ENCODE assay signal across 24 cellular contexts in the genomic region with DNA sequence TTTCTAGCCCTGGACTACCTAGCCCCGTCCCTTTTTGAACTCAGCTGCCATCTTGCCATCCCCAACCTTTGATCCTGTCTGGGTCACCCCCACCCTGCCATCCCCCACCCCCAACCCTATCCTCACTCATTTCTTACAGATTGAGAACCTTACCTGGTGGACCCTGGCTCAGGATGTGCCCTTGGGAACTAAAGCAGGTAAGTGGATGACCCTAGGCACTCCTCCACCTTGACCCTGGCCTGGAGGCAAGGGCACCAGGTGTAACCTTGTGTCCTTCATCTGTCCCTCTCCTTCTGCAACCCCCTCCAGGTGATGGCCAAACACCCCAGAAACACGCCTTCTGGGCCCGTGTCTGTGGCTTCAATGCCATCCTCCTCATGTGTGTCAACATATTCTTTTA. TPM values are rescaled to one million over a fixed set of nuclear protein-coding genes. Genes with fewer than 3 reads are reported as not detected.
DNase-seq lines count a peak whose midpoint lies in the region; ATAC-seq lines count a peak whose summit lies in the region.
"Had no signal": no experiment of that assay in that cellular context is flagged by ENCODE, and none has a peak within 500 bp of the region (broad histone marks: within the 10 kb centered on the region; RNA-seq: fewer than 3 reads in every experiment).

No MANE protein-coding gene starts in this region.

- intact Hi-C loops in naive thymus-derived CD4-positive, alpha-beta T cell (cut with micrococcal nuclease), result no loop called here

- no peaks in the 10 kb centered on the region for H3K27me3 Mint-ChIP-seq in activated CD4-positive, alpha-beta T cell treated with anti-CD3 and anti-CD28 coated beads, Interleukin-2, amount 10 ng/mL, durations not matched to agents 7 days and 5 days
- H3K27me3 Mint-ChIP-seq in CD4-positive, CD25-positive, alpha-beta regulatory T cell, result no peaks in the 10 kb centered on the region
- H3K27me3 Mint-ChIP-seq in central memory CD8-positive, alpha-beta T cell, result peaks cover 19% of the 10 kb centered on the region
- H3K27me3 Mint-ChIP-seq in naive thymus-derived CD4-positive, alpha-beta T cell, result no peaks in the 10 kb centered on the region
- H3K27me3 Mint-ChIP-seq: activated naive CD8-positive, alpha-beta T cell treated with anti-CD3 and anti-CD28 coated beads, Interleukin-2, amount 10 ng/mL, durations not matched to agents 7 days and 5 days; type B pancreatic cell had no signal

- no peaks in the 10 kb centered on the region for H3K27me3 ChIP-seq in CD4-positive, CD25-positive, alpha-beta regulatory T cell (ENCODE audit: control insufficient read depth, insufficient read depth, low read length)
- H3K27me3 ChIP-seq in naive thymus-derived CD4-positive, alpha-beta T cell (ENCODE audit: control insufficient read depth in 2 of 2, insufficient read depth in 2 of 2, low read length in 2 of 2), result no peaks in the 10 kb centered on the region

- peaks cover 8% of the 10 kb centered on the region for H3K4me1 ChIP-seq in CD4-positive, CD25-positive, alpha-beta regulatory T cell (ENCODE audit: control insufficient read depth, insufficient read depth, low read length, poor library complexity, severe bottlenecking)
- peaks cover 0 to 14% of the 10 kb centered on the region in 2 donors for H3K4me1 ChIP-seq in naive thymus-derived CD4-positive, alpha-beta T cell (ENCODE audit: control insufficient read depth in 2 of 2, insufficient read depth in 2 of 2, low read length in 2 of 2)

- H3K4me3 Mint-ChIP-seq in activated CD4-positive, alpha-beta T cell treated with anti-CD3 and anti-CD28 coated beads, Interleukin-2, amount 10 ng/mL, durations not matched to agents 7 days and 5 days, result no peak overlapping the region
- no peak overlapping the region for H3K4me3 Mint-ChIP-seq in CD4-positive, CD25-positive, alpha-beta regulatory T cell
- H3K4me3 Mint-ChIP-seq in central memory CD8-positive, alpha-beta T cell, result no peak overlapping the region
- no peak overlapping the region for H3K4me3 Mint-ChIP-seq in naive thymus-derived CD4-positive, alpha-beta T cell
- H3K4me3 Mint-ChIP-seq: activated naive CD8-positive, alpha-beta T cell treated with anti-CD3 and anti-CD28 coated beads, Interleukin-2, amount 10 ng/mL, durations not matched to agents 7 days and 5 days; activated T-cell treated with anti-CD3 and anti-CD28 coated beads, Interleukin-2, amount 50 U/mL, for 72 hours; GM23338; type B pancreatic cell had no signal

- H3K36me3 Mint-ChIP-seq in activated CD4-positive, alpha-beta T cell treated with anti-CD3 and anti-CD28 coated beads, Interleukin-2, amount 10 ng/mL, durations not matched to agents 7 days and 5 days (ENCODE audit: low read depth), result peaks cover 31% of the 10 kb centered on the region
- peaks cover 14% of the 10 kb centered on the region for H3K36me3 Mint-ChIP-seq in CD4-positive, CD25-positive, alpha-beta regulatory T cell
- H3K36me3 Mint-ChIP-seq in central memory CD8-positive, alpha-beta T cell (ENCODE audit: insufficient read depth), result peaks cover 2% of the 10 kb centered on the region
- H3K36me3 Mint-ChIP-seq in naive thymus-derived CD4-positive, alpha-beta T cell, result peaks cover 0 to 17% (median 9%) of the 10 kb centered on the region in 5 donors
- H3K36me3 Mint-ChIP-seq: type B pancreatic cell had no signal

- H3K27ac Mint-ChIP-seq in activated CD4-positive, alpha-beta T cell treated with anti-CD3 and anti-CD28 coated beads, Interleukin-2, amount 10 ng/mL, durations not matched to agents 7 days and 5 days, result peak overlapping the region; percentile 36
- peak overlapping the region in 2 of 3 donors; percentile 20 to 80 for H3K27ac Mint-ChIP-seq in CD4-positive, CD25-positive, alpha-beta regulatory T cell
- H3K27ac Mint-ChIP-seq in central memory CD8-positive, alpha-beta T cell (ENCODE audit: low read depth), result peak overlapping the region; percentile 42
- H3K27ac Mint-ChIP-seq in naive thymus-derived CD4-positive, alpha-beta T cell, result peak overlapping the region in 5 of 9 donors; percentile 15 to 78 (median 70)
- H3K27ac Mint-ChIP-seq: activated naive CD8-positive, alpha-beta T cell treated with anti-CD3 and anti-CD28 coated beads, Interleukin-2, amount 10 ng/mL, durations not matched to agents 7 days and 5 days; activated T-cell treated with anti-CD3 and anti-CD28 coated beads, Interleukin-2, amount 50 U/mL, for 72 hours; GM23338; type B pancreatic cell had no signal

- POLR2A ChIA-PET in activated CD4-positive, alpha-beta T cell treated with anti-CD3 and anti-CD28 coated beads, Interleukin-2, amount 10 ng/mL, durations not matched to agents 7 days and 5 days (lab: Charles Lee), result no interaction called here
- POLR2A ChIA-PET in naive thymus-derived CD4-positive, alpha-beta T cell (lab: Charles Lee), result no interaction called here

- CTCF ChIA-PET in activated CD4-positive, alpha-beta T cell treated with anti-CD3 and anti-CD28 coated beads, Interleukin-2, amount 10 ng/mL, durations not matched to agents 7 days and 5 days (lab: Charles Lee), result interaction anchor here (0.8 kb wide), 1 partner anchor 22 kb away, joined by 3 read pairs; no protein-coding TSS in a partner anchor
- CTCF ChIA-PET in naive thymus-derived CD4-positive, alpha-beta T cell (lab: Charles Lee), result no interaction called here

- H3K9me3 ChIP-seq in CD4-positive, CD25-positive, alpha-beta regulatory T cell (ENCODE audit: control insufficient read depth in 2 of 2, low read length in 2 of 2), result no peaks in the 10 kb centered on the region
- H3K9me3 ChIP-seq in naive thymus-derived CD4-positive, alpha-beta T cell (ENCODE audit: control insufficient read depth in 2 of 3, low read length in 3 of 3), result no peaks in the 10 kb centered on the region

- no peak for DNase-seq in activated CD4-positive, alpha-beta T cell treated with anti-CD3 and anti-CD28 coated beads, Interleukin-2, amount 10 ng/mL, durations not matched to agents 7 days and 5 days
- no peak for DNase-seq in activated CD4-positive, alpha-beta T cell treated with anti-CD3 and anti-CD28 coated beads for 4 hours
- DNase-seq in CD4-positive, CD25-positive, alpha-beta regulatory T cell, result no peak
- no peak for DNase-seq in central memory CD8-positive, alpha-beta T cell (ENCODE audit: low spot score in 2 of 2)
- peak in 1 of 9 donors; percentile 2 for DNase-seq in naive thymus-derived CD4-positive, alpha-beta T cell
- DNase-seq in NCI-H345 (lab: John Stamatoyannopoulos, UW) (no peak), iPS-NIHi11 (ENCODE audit: low spot score) (no peak), DMS 273 treated with DMSO at 0.1 percent for 48 hours (lab: John Stamatoyannopoulos, UW) (no peak)
- DNase-seq: activated CD4-positive, CD25-positive, alpha-beta regulatory T cell treated with anti-CD3 and anti-CD28 coated beads, Interleukin-2, amount 50 U/mL, for 72 hours; activated naive CD8-positive, alpha-beta T cell treated with anti-CD3 and anti-CD28 coated beads, Interleukin-2, amount 10 ng/mL, durations not matched to agents 7 days and 5 days; activated T-cell treated with anti-CD3 and anti-CD28 coated beads, Interleukin-2, amount 50 U/mL, for 72 hours; central memory CD4-positive, alpha-beta T cell; GDM1; mammary epithelial cell; NCI-H2029 treated with DMSO at 0.1 percent for 48 hours; NCI-H226; NCI-H774 had no signal

- peaks cover 6% of the 10 kb centered on the region for H3K36me3 ChIP-seq in CD4-positive, CD25-positive, alpha-beta regulatory T cell (ENCODE audit: control insufficient read depth, insufficient read depth, low read length)
- H3K36me3 ChIP-seq in naive thymus-derived CD4-positive, alpha-beta T cell (ENCODE audit: control insufficient read depth in 2 of 3, insufficient read depth in 3 of 3, low read length in 3 of 3), result peaks cover 0 to 50% (median 3%) of the 10 kb centered on the region in 3 experiments

- no peaks in the 10 kb centered on the region for H3K9me3 Mint-ChIP-seq in activated CD4-positive, alpha-beta T cell treated with anti-CD3 and anti-CD28 coated beads, Interleukin-2, amount 10 ng/mL, durations not matched to agents 7 days and 5 days
- no peaks in the 10 kb centered on the region for H3K9me3 Mint-ChIP-seq in CD4-positive, CD25-positive, alpha-beta regulatory T cell
- no peaks in the 10 kb centered on the region for H3K9me3 Mint-ChIP-seq in central memory CD8-positive, alpha-beta T cell
- no peaks in the 10 kb centered on the region for H3K9me3 Mint-ChIP-seq in naive thymus-derived CD4-positive, alpha-beta T cell
- H3K9me3 Mint-ChIP-seq: activated naive CD8-positive, alpha-beta T cell treated with anti-CD3 and anti-CD28 coated beads, Interleukin-2, amount 10 ng/mL, durations not matched to agents 7 days and 5 days; activated T-cell treated with anti-CD3 and anti-CD28 coated beads, Interleukin-2, amount 50 U/mL, for 72 hours; GM23338; type B pancreatic cell had no signal

- no peak for ATAC-seq in CD4-positive, CD25-positive, alpha-beta regulatory T cell (ENCODE audit: low read depth in 2 of 2)
- ATAC-seq in central memory CD8-positive, alpha-beta T cell (replicated peaks; ENCODE audit: extremely low read depth, poor library complexity, severe bottlenecking), result no peak
- ATAC-seq in naive thymus-derived CD4-positive, alpha-beta T cell, result no peak
- ATAC-seq: activated T-cell treated with anti-CD3 and anti-CD28 coated beads, Interleukin-2, amount 50 U/mL, for 72 hours had no signal

- peaks cover 17% of the 10 kb centered on the region for H3K4me1 Mint-ChIP-seq in activated CD4-positive, alpha-beta T cell treated with anti-CD3 and anti-CD28 coated beads, Interleukin-2, amount 10 ng/mL, durations not matched to agents 7 days and 5 days
- H3K4me1 Mint-ChIP-seq in CD4-positive, CD25-positive, alpha-beta regulatory T cell, result peaks cover 4 to 30% (median 11%) of the 10 kb centered on the region in 4 donors
- H3K4me1 Mint-ChIP-seq in central memory CD8-positive, alpha-beta T cell, result peaks cover 15% of the 10 kb centered on the region
- H3K4me1 Mint-ChIP-seq in naive thymus-derived CD4-positive, alpha-beta T cell, result peaks cover 15 to 53% (median 46%) of the 10 kb centered on the region in 7 donors

- H3K27ac ChIP-seq in CD4-positive, CD25-positive, alpha-beta regulatory T cell (ENCODE audit: insufficient read depth, low read length, poor library complexity, severe bottlenecking), result no peak overlapping the region
- peak overlapping the region; percentile 2 for H3K27ac ChIP-seq in naive thymus-derived CD4-positive, alpha-beta T cell (ENCODE audit: low read depth, low read length)
- H3K27ac ChIP-seq: dorsolateral prefrontal cortex had no signal

- H3K4me3 ChIP-seq in CD4-positive, CD25-positive, alpha-beta regulatory T cell (ENCODE audit: low read depth, low read length), result no peak overlapping the region
- H3K4me3 ChIP-seq in naive thymus-derived CD4-positive, alpha-beta T cell (ENCODE audit: low read length), result no peak overlapping the region
- H3K4me3 ChIP-seq: dorsolateral prefrontal cortex, GM23338, K562 had no signal

RNA-seq across cellular contexts. Expression of gene FAM83G, which starts 15.5 kb away (rescaled TPM):
- total RNA-seq in activated CD4-positive, alpha-beta T cell treated with anti-CD3 and anti-CD28 coated beads, Interleukin-2, amount 10 ng/mL, durations not matched to agents 7 days and 5 days, result 1 to 10 TPM; 7.1 to 9.1 TPM
- total RNA-seq in CD4-positive, CD25-positive, alpha-beta regulatory T cell, result 10.7 TPM
- polyA plus RNA-seq in CD4-positive, CD25-positive, alpha-beta regulatory T cell, result 1 to 10 TPM; 3.7 to 6.2 (median 5.3) TPM
- total RNA-seq in naive thymus-derived CD4-positive, alpha-beta T cell, result 1 to 10 TPM; 3.9 to 9.1 (median 6.9) TPM
- polyA plus RNA-seq in naive thymus-derived CD4-positive, alpha-beta T cell, result 1 to 10 TPM; 1.6 to 3.6 TPM

RNA-seq across cellular contexts. Expression of gene GRAP, which starts 26.7 kb away (rescaled TPM):
- total RNA-seq in activated CD4-positive, alpha-beta T cell treated with anti-CD3 and anti-CD28 coated beads, Interleukin-2, amount 10 ng/mL, durations not matched to agents 7 days and 5 days, result 10 to 100 TPM; 35.4 to 39.2 TPM
- total RNA-seq in CD4-positive, CD25-positive, alpha-beta regulatory T cell, result 34.5 TPM
- 10 to 100 TPM; 52.2 to 77.5 (median 62.6) TPM for polyA plus RNA-seq in CD4-positive, CD25-positive, alpha-beta regulatory T cell
- 10 to 100 TPM; 31.9 to 85.5 (median 45.6) TPM for total RNA-seq in naive thymus-derived CD4-positive, alpha-beta T cell
- polyA plus RNA-seq in naive thymus-derived CD4-positive, alpha-beta T cell, result 100 to 1,000 TPM in 1 of 2 donors, 10 to 100 TPM in 1; 97.6 to 162 TPM
- total RNA-seq: A172, mammary epithelial cell, MCF 10A, osteoblast had no signal
- polyA plus RNA-seq: GM23338, mammary epithelial cell had no signal
